ENCODE assay signal across 8 cellular contexts in the genomic region with DNA sequence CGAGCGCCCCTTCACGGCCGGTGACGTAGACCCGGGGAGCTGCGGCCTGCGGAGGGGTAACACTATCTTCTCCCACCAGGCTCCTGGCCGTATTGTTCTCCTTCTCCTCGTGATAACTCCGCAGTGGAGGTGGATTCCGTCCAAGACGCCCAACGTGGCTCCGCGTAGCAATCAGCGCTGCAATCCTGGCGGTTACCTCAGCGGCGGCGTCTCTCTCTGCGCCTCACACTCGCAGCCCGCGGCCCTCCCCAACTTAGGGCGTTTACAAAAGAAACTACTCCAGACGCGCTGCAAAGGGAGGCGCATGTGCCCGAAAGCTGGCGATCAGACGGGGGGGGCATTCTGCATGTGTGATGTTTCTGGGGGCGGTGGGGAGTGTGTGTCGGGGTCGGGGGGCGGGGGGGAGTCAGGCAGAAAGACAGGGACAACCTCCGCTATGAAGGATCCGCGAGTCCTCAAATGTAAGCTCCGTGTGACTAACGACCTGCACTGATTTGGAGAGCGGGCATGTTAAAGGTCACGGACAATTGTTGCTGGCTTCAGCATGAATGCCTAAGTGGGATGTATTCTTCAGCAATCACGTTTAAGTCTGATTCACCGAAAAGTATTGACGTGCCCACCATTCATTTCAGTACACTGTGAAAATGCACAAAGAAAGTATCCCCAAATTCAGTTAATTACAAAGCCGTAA. TPM values are rescaled to one million over a fixed set of nuclear protein-coding genes. Genes with fewer than 3 reads are reported as not detected.
DNase-seq lines count a peak whose midpoint lies in the region; ATAC-seq lines count a peak whose summit lies in the region.

No MANE protein-coding gene starts in this region.

- DNase-seq in AG08396 (ENCODE audit: low spot score): peak; percentile 46
- peak in 2 of 3 donors; percentile 16 to 41 for DNase-seq in T-helper 17 cell
- peak; percentile 42 for DNase-seq in dedifferentiated amniotic fluid mesenchymal stem cell (ENCODE audit: extremely low spot score)
- no peak for DNase-seq in memory B cell (ENCODE audit: low spot score in 2 of 2)

- H3K36me3 ChIP-seq in HUES64 (ENCODE audit: insufficient read depth, low read length) (no peaks in the 10 kb centered on the region), stomach smooth muscle (ENCODE audit: control insufficient read depth in 2 of 2, insufficient read depth in 2 of 2, low read length in 2 of 2) (no peaks in the 10 kb centered on the region)

- peaks cover 1% of the 10 kb centered on the region for H3K9me3 Mint-ChIP-seq in memory B cell

- H3K4me3 Mint-ChIP-seq in T-helper 17 cell (peak overlapping the region; percentile 95), memory B cell (peak overlapping the region; percentile 86)

- H3K27ac ChIP-seq in HUES64 (ENCODE audit: low read depth, low read length): peak overlapping the region; percentile 88
- no peak overlapping the region for H3K27ac ChIP-seq in stomach smooth muscle (ENCODE audit: low read length)

- H3K27me3 ChIP-seq in HUES64 (ENCODE audit: insufficient read depth, low read length): peaks cover 38% of the 10 kb centered on the region
- no peaks in the 10 kb centered on the region for H3K27me3 ChIP-seq in stomach smooth muscle (ENCODE audit: control insufficient read depth in 1 of 2, insufficient read depth in 2 of 2, low read length in 2 of 2)

- H3K9ac ChIP-seq in HUES64 (ENCODE audit: low read depth, low read length) (peak overlapping the region; percentile 86), stomach smooth muscle (ENCODE audit: low read length in 2 of 2) (peak overlapping the region in 1 of 2 donors; percentile 51)

- peak overlapping the region; percentile 75 for H3K4me3 ChIP-seq in HUES64 (ENCODE audit: low read length)
- H3K4me3 ChIP-seq in stomach smooth muscle (ENCODE audit: low read length in 2 of 2): peak overlapping the region; percentile 62 to 86

- H3K27me3 Mint-ChIP-seq in T-helper 17 cell (peaks cover 12% of the 10 kb centered on the region), memory B cell (peaks cover 3% of the 10 kb centered on the region)

- H3K4me1 Mint-ChIP-seq in T-helper 17 cell: peaks cover 25% of the 10 kb centered on the region
- peaks cover 13% of the 10 kb centered on the region for H3K4me1 Mint-ChIP-seq in memory B cell

- peaks cover 19% of the 10 kb centered on the region for H3K4me1 ChIP-seq in HUES64 (ENCODE audit: insufficient read depth, low read length)
- H3K4me1 ChIP-seq in stomach smooth muscle (ENCODE audit: control insufficient read depth, insufficient read depth, low read length): peaks cover 11% of the 10 kb centered on the region

- H3K36me3 Mint-ChIP-seq in T-helper 17 cell (ENCODE audit: low read depth): no peaks in the 10 kb centered on the region
- H3K36me3 Mint-ChIP-seq in memory B cell: peaks cover 4% of the 10 kb centered on the region

- WGBS in HUES64: 2% methylated on average over 46 of the region's 47 CpGs

- no peaks in the 10 kb centered on the region for H3K9me3 ChIP-seq in HUES64 (ENCODE audit: insufficient read depth, low read depth, low read length)
- H3K9me3 ChIP-seq in T-helper 17 cell (ENCODE audit: control insufficient read depth, low read length, poor library complexity, severe bottlenecking): no peaks in the 10 kb centered on the region
- H3K9me3 ChIP-seq in stomach smooth muscle (ENCODE audit: control insufficient read depth in 2 of 2, low read length in 2 of 2): no peaks in the 10 kb centered on the region

- peak overlapping the region; percentile 61 for H3K27ac Mint-ChIP-seq in T-helper 17 cell
- peak overlapping the region; percentile 92 for H3K27ac Mint-ChIP-seq in memory B cell

- peak; percentile 14 for ATAC-seq in T-helper 17 cell
- no peak for ATAC-seq in memory B cell (ENCODE audit: low read depth)
- no peak for ATAC-seq in GM21825 (IDR thresholded peaks at IDR 0.05; ENCODE audit: unreplicated experiment)
- ATAC-seq in GM19328 (IDR thresholded peaks at IDR 0.05; ENCODE audit: unreplicated experiment): no peak

RNA-seq across cellular contexts. Expression of a gene that starts 1.3 kb away (rescaled TPM):
- 14.7 TPM for polyA plus RNA-seq in HUES64 (2013, experiment 1 of 2)
- polyA plus RNA-seq in HUES64 (2013, experiment 2 of 2): 25.5 TPM
- 10 to 100 TPM; 16.5 to 29.6 TPM for total RNA-seq in T-helper 17 cell

Comparison
In these comparisons a context has a peak if more than half of its experiments do, and no peak if none do; other contexts are left out.
1. DNase-seq: peak in AG08396 (single experiment), T-helper 17 cell (2 of 3) and dedifferentiated amniotic fluid mesenchymal stem cell (single experiment); none in memory B cell (0 of 2).